13 cellular contexts compared by ENCODE assay signal in genomic region chr10:133661122-133661521, GRCh38. TPM values are rescaled to one million over a fixed set of nuclear protein-coding genes. Genes with fewer than 3 reads are reported as not detected.
"Had no signal": no experiment of that assay in that cellular context is flagged by ENCODE, and none has a peak within 500 bp of the region (broad histone marks: within the 10 kb centered on the region; RNA-seq: fewer than 3 reads in every experiment).

No MANE protein-coding gene starts in this region.

RNA-seq across cellular contexts. Expression of gene FRG2B, which starts 34.5 kb away (rescaled TPM):
- total RNA-seq: activated B cell treated with CpG ODN at 0.5 μM for 24 hours; activated CD4-positive, alpha-beta memory T cell treated with anti-CD3 and anti-CD28 coated beads for 36 hours; activated CD4-positive, alpha-beta T cell treated with anti-CD3 and anti-CD28 coated beads, Interleukin-2, amount 10 ng/mL, durations not matched to agents 24 days and 14 days; activated CD8-positive, alpha-beta memory T cell treated with anti-CD3 and anti-CD28 coated beads for 36 hours; activated CD8-positive, alpha-beta T cell treated with anti-CD3 and anti-CD28 coated beads for 36 hours; activated naive CD4-positive, alpha-beta T cell treated with anti-CD3 and anti-CD28 coated beads for 36 hours; activated naive CD8-positive, alpha-beta T cell treated with anti-CD3 and anti-CD28 coated beads for 36 hours; activated T-cell treated with anti-CD3 and anti-CD28 coated beads, Interleukin-2, amount 50 U/mL, for 72 hours; ascending aorta; bronchial epithelial cell; cardiac muscle cell; chondrocyte had no signal
- polyA plus RNA-seq: adipose tissue, cardiac muscle cell had no signal
